Comparison of ENCODE assay signal across 1 cellular context in the genomic region with DNA sequence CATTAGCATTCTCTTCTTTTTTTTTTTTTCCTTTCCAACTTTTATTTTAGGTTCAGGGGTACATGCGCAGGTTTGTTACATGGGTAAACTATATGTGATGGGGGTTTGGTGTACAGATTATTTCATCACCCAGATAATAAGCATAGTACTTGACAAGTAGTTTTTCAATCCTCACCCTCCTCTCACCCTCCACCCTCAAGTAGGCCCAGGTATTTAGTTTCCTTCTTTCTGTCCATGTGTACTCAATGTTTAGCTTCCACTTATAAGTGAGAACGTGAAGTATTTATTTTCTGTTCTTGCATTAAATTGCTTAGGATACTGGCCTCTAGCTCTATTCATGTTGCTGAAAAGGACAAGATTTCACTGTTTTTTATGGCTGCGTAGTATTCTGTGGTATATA.
TF ChIP-seq lines count a peak whose summit lies in the region.

No MANE protein-coding gene starts in this region.

TF ChIP-seq in HCT116, 20 proteins besides CTCF, POLR2A, EP300 and RAD21 (continued from another document):
- TF ChIP-seq, protein P1, sequence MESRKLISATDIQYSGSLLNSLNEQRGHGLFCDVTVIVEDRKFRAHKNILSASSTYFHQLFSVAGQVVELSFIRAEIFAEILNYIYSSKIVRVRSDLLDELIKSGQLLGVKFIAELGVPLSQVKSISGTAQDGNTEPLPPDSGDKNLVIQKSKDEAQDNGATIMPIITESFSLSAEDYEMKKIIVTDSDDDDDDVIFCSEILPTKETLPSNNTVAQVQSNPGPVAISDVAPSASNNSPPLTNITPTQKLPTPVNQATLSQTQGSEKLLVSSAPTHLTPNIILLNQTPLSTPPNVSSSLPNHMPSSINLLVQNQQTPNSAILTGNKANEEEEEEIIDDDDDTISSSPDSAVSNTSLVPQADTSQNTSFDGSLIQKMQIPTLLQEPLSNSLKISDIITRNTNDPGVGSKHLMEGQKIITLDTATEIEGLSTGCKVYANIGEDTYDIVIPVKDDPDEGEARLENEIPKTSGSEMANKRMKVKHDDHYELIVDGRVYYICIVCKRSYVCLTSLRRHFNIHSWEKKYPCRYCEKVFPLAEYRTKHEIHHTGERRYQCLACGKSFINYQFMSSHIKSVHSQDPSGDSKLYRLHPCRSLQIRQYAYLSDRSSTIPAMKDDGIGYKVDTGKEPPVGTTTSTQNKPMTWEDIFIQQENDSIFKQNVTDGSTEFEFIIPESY (IDR thresholded peaks at IDR 0.05; ENCODE audit: extremely low read depth, insufficient replicate concordance, low read length) = no peak
- no peak for TF ChIP-seq FOSL1 (IDR thresholded peaks at IDR 0.05; ENCODE audit: low read depth)
- TF ChIP-seq POLR2AphosphoS5 (IDR thresholded peaks at IDR 0.05; ENCODE audit: low read depth, low read length) = no peak
- no peak for TF ChIP-seq CEBPB (IDR thresholded peaks at IDR 0.05; ENCODE audit: low read depth)
